Comparison of ENCODE assay signal across 1 cellular context in the genomic region with DNA sequence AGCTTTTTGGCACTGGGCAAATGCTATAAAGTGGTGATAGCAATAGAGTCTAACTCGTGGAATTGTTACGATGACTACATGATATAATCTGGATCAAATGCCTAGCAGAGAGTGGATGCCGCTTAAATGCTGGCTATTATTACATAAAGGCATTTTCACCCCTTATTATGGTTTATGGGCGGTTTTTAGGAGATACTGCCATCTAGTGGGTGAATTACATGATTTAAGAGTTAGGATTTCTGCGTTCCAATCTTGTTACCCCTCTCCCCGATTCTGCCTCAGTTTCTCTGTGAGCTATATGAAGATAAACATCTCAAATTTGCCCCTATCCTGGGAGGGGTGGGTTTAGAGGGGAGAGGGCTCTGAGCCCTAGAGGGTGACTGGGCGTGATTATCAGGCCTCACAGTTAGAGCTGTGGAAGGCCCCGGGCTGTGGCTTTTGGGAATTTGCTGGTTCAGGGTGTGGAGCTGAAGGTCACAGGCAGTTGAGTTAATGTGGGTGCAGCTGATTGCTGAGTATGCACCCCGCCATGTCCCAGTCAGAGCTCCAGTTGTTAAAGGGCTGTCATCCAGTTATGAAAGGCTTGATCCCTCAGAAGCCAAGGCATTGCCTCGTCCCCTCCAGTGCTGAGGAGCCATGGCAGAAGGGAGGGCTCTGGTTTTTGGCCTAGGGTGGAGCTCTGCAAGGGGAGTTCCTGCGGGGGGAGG.
TF ChIP-seq lines count a peak whose summit lies in the region.

No MANE protein-coding gene starts in this region.

TF ChIP-seq in neural cell, 6 proteins besides CTCF, POLR2A, EP300 and RAD21:
- no peak for TF ChIP-seq POLR2AphosphoS5 (IDR thresholded peaks at IDR 0.05)
- peak; percentile 70 for TF ChIP-seq SMC3 (conservative IDR thresholded peaks at IDR 0.05; ENCODE audit: poor library complexity)
TF ChIP-seq in neural cell: peak in this region for 1.
